ENCODE assay signal across 33 cellular contexts in genomic region chr3:14330508-14330907, GRCh38.
"Had no signal": no experiment of that assay in that cellular context is flagged by ENCODE, and none has a peak within 500 bp of the region (broad histone marks: within the 10 kb centered on the region; RNA-seq: fewer than 3 reads in every experiment).

No MANE protein-coding gene starts in this region.

- DNase-seq: activated CD4-positive, alpha-beta memory T cell treated with anti-CD3 and anti-CD28 coated beads for 36 hours; activated CD4-positive, alpha-beta T cell treated with anti-CD3 and anti-CD28 coated beads, Interleukin-2, amount 10 ng/mL, durations not matched to agents 24 days and 14 days; activated CD8-positive, alpha-beta memory T cell treated with anti-CD3 and anti-CD28 coated beads, Interleukin-2, amount 50 U/mL, for 4 hours; activated effector memory CD4-positive, alpha-beta T cell treated with anti-CD3 and anti-CD28 coated beads, Interleukin-2, amount 50 U/mL, for 16 hours; activated naive CD4-positive, alpha-beta T cell treated with anti-CD3 and anti-CD28 coated beads for 36 hours; activated naive CD8-positive, alpha-beta T cell treated with anti-CD3 and anti-CD28 coated beads, Interleukin-2, amount 10 ng/mL, durations not matched to agents 7 days and 5 days; activated T-cell treated with anti-CD3 and anti-CD28 coated beads, Interleukin-2, amount 50 U/mL, for 1 hour; cerebellar nuclear complex; dorsolateral prefrontal cortex; effector memory CD4-positive, alpha-beta T cell; erythroblast; gastrocnemius medialis; glutamatergic neuron; islet precursor cell; left cardiac atrium; left ventricle myocardium superior; ovary; psoas muscle; stimulated activated CD4-positive, alpha-beta T cell treated with anti-CD3 and anti-CD28 coated beads, Interleukin-2, amount 100 ng/mL, for 48 hours; stimulated activated naive CD8-positive, alpha-beta T cell treated with anti-CD3 and anti-CD28 coated beads, Interleukin-15, Interleukin-2, amounts not matched to agents 100 U/mL and 50 U/mL, for 24 hours; T-helper 9 cell; uterus had no signal

- H3K4me1 ChIP-seq: ascending aorta, uterus had no signal

- H3K4me3 Mint-ChIP-seq: activated CD4-positive, alpha-beta memory T cell treated with anti-CD3 and anti-CD28 coated beads for 36 hours; activated CD4-positive, alpha-beta T cell treated with anti-CD3 and anti-CD28 coated beads, Interleukin-2, amount 10 ng/mL, durations not matched to agents 24 days and 14 days; activated naive CD4-positive, alpha-beta T cell treated with anti-CD3 and anti-CD28 coated beads for 36 hours; activated naive CD8-positive, alpha-beta T cell treated with anti-CD3 and anti-CD28 coated beads, Interleukin-2, amount 10 ng/mL, durations not matched to agents 7 days and 5 days; activated T-helper 1 cell treated with anti-CD3 and anti-CD28 coated beads, Interleukin-12 subunit alpha, Interleukin-12 subunit beta, Interleukin-2, Interleukin-4 antibody, amounts not matched to agents 30 ng/mL and 10 ng/mL and 1 ng/mL, durations not matched to agents 14 hours and 24 hours and 36 hours; natural killer cell treated with Interleukin-12 subunit alpha and Interleukin-12 subunit beta and Interleukin-15 and Interleukin-18, amount 100 ng/mL, for 72 hours; T-helper 1 cell treated with Interleukin-12 subunit alpha and Interleukin-12 subunit beta and Interleukin-4 antibody, amounts not matched to agents 30 μg/mL and 1 μg/mL, for 36 hours had no signal

- H3K9me3 ChIP-seq: ascending aorta, gastrocnemius medialis, ovary, psoas muscle, thoracic aorta, uterus had no signal

- H3K36me3 ChIP-seq: ascending aorta, cardiac muscle cell, gastrocnemius medialis, ovary, thoracic aorta, uterus had no signal

- ATAC-seq: activated CD4-positive, CD25-positive, alpha-beta regulatory T cell treated with anti-CD3 and anti-CD28 coated beads, Interleukin-2, amount 50 U/mL, for 24 hours; gastrocnemius medialis; left cardiac atrium; left ventricle myocardium superior; natural killer cell treated with Interleukin-12 subunit alpha and Interleukin-12 subunit beta and Interleukin-15 and Interleukin-18, amount 100 ng/mL, for 72 hours; psoas muscle; stimulated activated naive CD8-positive, alpha-beta T cell treated with anti-CD3 and anti-CD28 coated beads, Interleukin-15, Interleukin-2, amounts not matched to agents 100 U/mL and 50 U/mL, for 24 hours had no signal

- H3K27me3 ChIP-seq: ascending aorta, cardiac muscle cell, dorsolateral prefrontal cortex, gastrocnemius medialis, ovary, uterus had no signal

- H3K27ac Mint-ChIP-seq: activated CD4-positive, alpha-beta memory T cell treated with anti-CD3 and anti-CD28 coated beads for 36 hours; activated CD4-positive, alpha-beta T cell treated with anti-CD3 and anti-CD28 coated beads, Interleukin-2, amount 10 ng/mL, durations not matched to agents 24 days and 14 days; activated naive CD4-positive, alpha-beta T cell treated with anti-CD3 and anti-CD28 coated beads for 36 hours; activated naive CD8-positive, alpha-beta T cell treated with anti-CD3 and anti-CD28 coated beads, Interleukin-2, amount 10 ng/mL, durations not matched to agents 7 days and 5 days; activated T-helper 1 cell treated with anti-CD3 and anti-CD28 coated beads, Interleukin-12 subunit alpha, Interleukin-12 subunit beta, Interleukin-2, Interleukin-4 antibody, amounts not matched to agents 30 ng/mL and 10 ng/mL and 1 ng/mL, durations not matched to agents 14 hours and 24 hours and 36 hours; natural killer cell treated with Interleukin-12 subunit alpha and Interleukin-12 subunit beta and Interleukin-15 and Interleukin-18, amount 100 ng/mL, for 72 hours; T-helper 1 cell treated with Interleukin-12 subunit alpha and Interleukin-12 subunit beta and Interleukin-4 antibody, amounts not matched to agents 30 μg/mL and 1 μg/mL, for 36 hours had no signal

- H3K27ac ChIP-seq: ascending aorta, cardiac muscle cell, coronary artery, dorsolateral prefrontal cortex, ovary, psoas muscle, thoracic aorta, uterus, VCaP had no signal

- H3K9me3 Mint-ChIP-seq: activated CD4-positive, alpha-beta memory T cell treated with anti-CD3 and anti-CD28 coated beads for 36 hours; activated CD4-positive, alpha-beta T cell treated with anti-CD3 and anti-CD28 coated beads, Interleukin-2, amount 10 ng/mL, durations not matched to agents 24 days and 14 days; activated naive CD4-positive, alpha-beta T cell treated with anti-CD3 and anti-CD28 coated beads for 36 hours; activated naive CD8-positive, alpha-beta T cell treated with anti-CD3 and anti-CD28 coated beads, Interleukin-2, amount 10 ng/mL, durations not matched to agents 7 days and 5 days; activated T-helper 1 cell treated with anti-CD3 and anti-CD28 coated beads, Interleukin-12 subunit alpha, Interleukin-12 subunit beta, Interleukin-2, Interleukin-4 antibody, amounts not matched to agents 30 ng/mL and 10 ng/mL and 1 ng/mL, durations not matched to agents 14 hours and 24 hours and 36 hours; natural killer cell treated with Interleukin-12 subunit alpha and Interleukin-12 subunit beta and Interleukin-15 and Interleukin-18, amount 100 ng/mL, for 72 hours; T-helper 1 cell treated with Interleukin-12 subunit alpha and Interleukin-12 subunit beta and Interleukin-4 antibody, amounts not matched to agents 30 μg/mL and 1 μg/mL, for 36 hours had no signal

- H3K4me1 Mint-ChIP-seq: activated CD4-positive, alpha-beta T cell treated with anti-CD3 and anti-CD28 coated beads, Interleukin-2, amount 10 ng/mL, durations not matched to agents 24 days and 14 days; activated naive CD8-positive, alpha-beta T cell treated with anti-CD3 and anti-CD28 coated beads, Interleukin-2, amount 10 ng/mL, durations not matched to agents 7 days and 5 days had no signal

- H3K27me3 Mint-ChIP-seq: type B pancreatic cell had no signal

- H3K36me3 Mint-ChIP-seq: activated CD4-positive, alpha-beta memory T cell treated with anti-CD3 and anti-CD28 coated beads for 36 hours; activated naive CD8-positive, alpha-beta T cell treated with anti-CD3 and anti-CD28 coated beads, Interleukin-2, amount 10 ng/mL, durations not matched to agents 7 days and 5 days; brain; natural killer cell treated with Interleukin-12 subunit alpha and Interleukin-12 subunit beta and Interleukin-15 and Interleukin-18, amount 100 ng/mL, for 72 hours had no signal

- H3K4me3 ChIP-seq: ascending aorta, cardiac muscle cell, coronary artery, dorsolateral prefrontal cortex, gastrocnemius medialis, ovary, psoas muscle, thoracic aorta, uterus had no signal
